ENCODE assay signal across 12 cellular contexts in the genomic region with DNA sequence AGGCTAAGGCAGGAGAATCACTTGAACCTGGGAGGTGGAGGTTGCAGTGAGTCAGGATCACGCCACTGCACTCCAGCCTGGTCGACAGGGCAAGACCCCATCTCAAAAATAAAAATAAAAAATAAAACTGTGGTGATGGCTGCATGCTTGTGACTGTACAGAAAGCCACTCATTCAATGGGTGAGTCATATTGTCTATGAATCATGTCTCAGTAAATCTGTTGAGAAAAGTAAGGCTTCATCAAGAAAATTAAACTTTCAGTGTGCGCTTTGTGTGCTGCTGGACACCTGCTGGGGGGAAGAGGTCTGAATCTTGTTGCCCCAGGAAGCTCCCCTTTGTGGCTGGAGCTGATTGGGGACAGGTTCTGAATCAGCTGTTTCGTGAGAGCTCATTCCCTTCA. TPM values are rescaled to one million over a fixed set of nuclear protein-coding genes. Genes with fewer than 3 reads are reported as not detected.
DNase-seq lines count a peak whose midpoint lies in the region; ATAC-seq and TF ChIP-seq lines count a peak whose summit lies in the region.
"Had no signal": no experiment of that assay in that cellular context is flagged by ENCODE, and none has a peak within 500 bp of the region (broad histone marks: within the 10 kb centered on the region; RNA-seq: fewer than 3 reads in every experiment).

No MANE protein-coding gene starts in this region.

- no peaks in the 10 kb centered on the region for H3K4me1 ChIP-seq in A673 (ENCODE audit: insufficient read depth, low read length, poor library complexity, severe bottlenecking)
- H3K4me1 ChIP-seq: prostate gland had no signal

- no peak overlapping the region for H3K4me3 ChIP-seq in A673 (ENCODE audit: low read depth, low read length, poor library complexity, severe bottlenecking)
- no peak overlapping the region for H3K4me3 ChIP-seq in fibroblast of mammary gland (ENCODE audit: control insufficient read depth, low read depth, low read length)
- H3K4me3 ChIP-seq: GM12878, prostate gland had no signal

- DNase-seq in A673 (ENCODE audit: low spot score) (peak; percentile 42), GM03348 (ENCODE audit: low spot score) (peak; percentile 45), fibroblast of mammary gland (ENCODE audit: low read depth) (peak; percentile 75), NCI-H1105 treated with DMSO at 0.1 percent for 48 hours (lab: John Stamatoyannopoulos, UW) (no peak), NCI-H1436 (lab: John Stamatoyannopoulos, UW) (no peak)
- DNase-seq: activated CD8-positive, alpha-beta memory T cell treated with anti-CD3 and anti-CD28 coated beads, Interleukin-2, amount 50 U/mL, for 48 hours; NCI-H2029 had no signal

- intact Hi-C loops in A673 (cut with micrococcal nuclease; ENCODE audit: unreplicated experiment) = no loop called here

- ATAC-seq in SK-N-SH treated with all-trans-retinoic acid at 6 μM for 48 hours = peak; percentile 71
- no peak for ATAC-seq in GM21367 (IDR thresholded peaks at IDR 0.05; ENCODE audit: unreplicated experiment)
- no peak for ATAC-seq in HG02610 (IDR thresholded peaks at IDR 0.05; ENCODE audit: unreplicated experiment)
- ATAC-seq: GM12878 had no signal

- CTCF ChIA-PET in A673 (lab: Charles Lee) = no interaction called here

- TF ChIP-seq CTCF in A673 (conservative IDR thresholded peaks at IDR 0.05; ENCODE audit: low read depth, low read length) (no peak), fibroblast of mammary gland (conservative IDR thresholded peaks at IDR 0.05; ENCODE audit: control insufficient read depth, insufficient read depth, low read depth, low read length) (no peak)

- H3K9me3 ChIP-seq in A673 (ENCODE audit: low read depth, low read length, poor library complexity, severe bottlenecking) = no peaks in the 10 kb centered on the region
- H3K9me3 ChIP-seq: prostate gland had no signal

- no peak overlapping the region for H3K27ac ChIP-seq in A673 (ENCODE audit: low read depth, low read length, poor library complexity, severe bottlenecking)
- H3K27ac ChIP-seq: prostate gland had no signal

- H3K27me3 ChIP-seq in A673 (replicated peaks; ENCODE audit: insufficient read depth, low read depth, low read length, poor library complexity) = no peaks in the 10 kb centered on the region

- no TSS peak for BruUV-seq in A673 (replicated peaks; lab: Mats Ljungman, UMichigan)

- no peaks in the 10 kb centered on the region for H3K36me3 ChIP-seq in A673 (ENCODE audit: insufficient read depth, low read length, poor library complexity, severe bottlenecking)

- POLR2A ChIA-PET in A673 (lab: Charles Lee; ENCODE audit: low non-redundant PET) = no interaction called here

TF ChIP-seq in SK-N-SH treated with all-trans-retinoic acid at 6 μM for 48 hours, 23 proteins besides CTCF, POLR2A, EP300 and RAD21:
- no peak for TF ChIP-seq ZFP3 (CRISPR knock-in tag; IDR thresholded peaks at IDR 0.05)
- no peak for TF ChIP-seq ZFP30 (CRISPR knock-in tag; IDR thresholded peaks at IDR 0.05)
- TF ChIP-seq ARNTL (CRISPR knock-in tag; IDR thresholded peaks at IDR 0.05; ENCODE audit: borderline replicate concordance, low read depth) = no peak
- TF ChIP-seq GLIS3 (CRISPR knock-in tag; IDR thresholded peaks at IDR 0.05) = no peak
- TF ChIP-seq, protein P1, sequence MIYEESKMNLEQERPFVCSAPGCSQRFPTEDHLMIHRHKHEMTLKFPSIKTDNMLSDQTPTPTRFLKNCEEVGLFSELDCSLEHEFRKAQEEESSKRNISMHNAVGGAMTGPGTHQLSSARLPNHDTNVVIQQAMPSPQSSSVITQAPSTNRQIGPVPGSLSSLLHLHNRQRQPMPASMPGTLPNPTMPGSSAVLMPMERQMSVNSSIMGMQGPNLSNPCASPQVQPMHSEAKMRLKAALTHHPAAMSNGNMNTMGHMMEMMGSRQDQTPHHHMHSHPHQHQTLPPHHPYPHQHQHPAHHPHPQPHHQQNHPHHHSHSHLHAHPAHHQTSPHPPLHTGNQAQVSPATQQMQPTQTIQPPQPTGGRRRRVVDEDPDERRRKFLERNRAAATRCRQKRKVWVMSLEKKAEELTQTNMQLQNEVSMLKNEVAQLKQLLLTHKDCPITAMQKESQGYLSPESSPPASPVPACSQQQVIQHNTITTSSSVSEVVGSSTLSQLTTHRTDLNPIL (CRISPR knock-in tag; IDR thresholded peaks at IDR 0.05; ENCODE audit: low read depth) = no peak
- TF ChIP-seq, protein P2, sequence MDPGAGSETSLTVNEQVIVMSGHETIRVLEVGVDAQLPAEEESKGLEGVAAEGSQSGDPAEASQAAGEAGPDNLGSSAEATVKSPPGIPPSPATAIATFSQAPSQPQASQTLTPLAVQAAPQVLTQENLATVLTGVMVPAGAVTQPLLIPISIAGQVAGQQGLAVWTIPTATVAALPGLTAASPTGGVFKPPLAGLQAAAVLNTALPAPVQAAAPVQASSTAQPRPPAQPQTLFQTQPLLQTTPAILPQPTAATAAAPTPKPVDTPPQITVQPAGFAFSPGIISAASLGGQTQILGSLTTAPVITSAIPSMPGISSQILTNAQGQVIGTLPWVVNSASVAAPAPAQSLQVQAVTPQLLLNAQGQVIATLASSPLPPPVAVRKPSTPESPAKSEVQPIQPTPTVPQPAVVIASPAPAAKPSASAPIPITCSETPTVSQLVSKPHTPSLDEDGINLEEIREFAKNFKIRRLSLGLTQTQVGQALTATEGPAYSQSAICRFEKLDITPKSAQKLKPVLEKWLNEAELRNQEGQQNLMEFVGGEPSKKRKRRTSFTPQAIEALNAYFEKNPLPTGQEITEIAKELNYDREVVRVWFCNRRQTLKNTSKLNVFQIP (CRISPR knock-in tag; IDR thresholded peaks at IDR 0.05; ENCODE audit: borderline replicate concordance, low read depth) = no peak
- TF ChIP-seq CSDC2 (CRISPR knock-in tag; IDR thresholded peaks at IDR 0.05) = no peak
- TF ChIP-seq, protein P3, sequence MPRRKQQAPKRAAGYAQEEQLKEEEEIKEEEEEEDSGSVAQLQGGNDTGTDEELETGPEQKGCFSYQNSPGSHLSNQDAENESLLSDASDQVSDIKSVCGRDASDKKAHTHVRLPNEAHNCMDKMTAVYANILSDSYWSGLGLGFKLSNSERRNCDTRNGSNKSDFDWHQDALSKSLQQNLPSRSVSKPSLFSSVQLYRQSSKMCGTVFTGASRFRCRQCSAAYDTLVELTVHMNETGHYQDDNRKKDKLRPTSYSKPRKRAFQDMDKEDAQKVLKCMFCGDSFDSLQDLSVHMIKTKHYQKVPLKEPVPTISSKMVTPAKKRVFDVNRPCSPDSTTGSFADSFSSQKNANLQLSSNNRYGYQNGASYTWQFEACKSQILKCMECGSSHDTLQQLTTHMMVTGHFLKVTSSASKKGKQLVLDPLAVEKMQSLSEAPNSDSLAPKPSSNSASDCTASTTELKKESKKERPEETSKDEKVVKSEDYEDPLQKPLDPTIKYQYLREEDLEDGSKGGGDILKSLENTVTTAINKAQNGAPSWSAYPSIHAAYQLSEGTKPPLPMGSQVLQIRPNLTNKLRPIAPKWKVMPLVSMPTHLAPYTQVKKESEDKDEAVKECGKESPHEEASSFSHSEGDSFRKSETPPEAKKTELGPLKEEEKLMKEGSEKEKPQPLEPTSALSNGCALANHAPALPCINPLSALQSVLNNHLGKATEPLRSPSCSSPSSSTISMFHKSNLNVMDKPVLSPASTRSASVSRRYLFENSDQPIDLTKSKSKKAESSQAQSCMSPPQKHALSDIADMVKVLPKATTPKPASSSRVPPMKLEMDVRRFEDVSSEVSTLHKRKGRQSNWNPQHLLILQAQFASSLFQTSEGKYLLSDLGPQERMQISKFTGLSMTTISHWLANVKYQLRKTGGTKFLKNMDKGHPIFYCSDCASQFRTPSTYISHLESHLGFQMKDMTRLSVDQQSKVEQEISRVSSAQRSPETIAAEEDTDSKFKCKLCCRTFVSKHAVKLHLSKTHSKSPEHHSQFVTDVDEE (CRISPR knock-in tag; IDR thresholded peaks at IDR 0.05) = no peak
- TF ChIP-seq RARB (CRISPR knock-in tag; IDR thresholded peaks at IDR 0.05) = no peak
- no peak for TF ChIP-seq BACH2 (CRISPR knock-in tag; IDR thresholded peaks at IDR 0.05; ENCODE audit: borderline replicate concordance)
- TF ChIP-seq ZNF8 (CRISPR knock-in tag; IDR thresholded peaks at IDR 0.05) = no peak
- TF ChIP-seq, protein P4, sequence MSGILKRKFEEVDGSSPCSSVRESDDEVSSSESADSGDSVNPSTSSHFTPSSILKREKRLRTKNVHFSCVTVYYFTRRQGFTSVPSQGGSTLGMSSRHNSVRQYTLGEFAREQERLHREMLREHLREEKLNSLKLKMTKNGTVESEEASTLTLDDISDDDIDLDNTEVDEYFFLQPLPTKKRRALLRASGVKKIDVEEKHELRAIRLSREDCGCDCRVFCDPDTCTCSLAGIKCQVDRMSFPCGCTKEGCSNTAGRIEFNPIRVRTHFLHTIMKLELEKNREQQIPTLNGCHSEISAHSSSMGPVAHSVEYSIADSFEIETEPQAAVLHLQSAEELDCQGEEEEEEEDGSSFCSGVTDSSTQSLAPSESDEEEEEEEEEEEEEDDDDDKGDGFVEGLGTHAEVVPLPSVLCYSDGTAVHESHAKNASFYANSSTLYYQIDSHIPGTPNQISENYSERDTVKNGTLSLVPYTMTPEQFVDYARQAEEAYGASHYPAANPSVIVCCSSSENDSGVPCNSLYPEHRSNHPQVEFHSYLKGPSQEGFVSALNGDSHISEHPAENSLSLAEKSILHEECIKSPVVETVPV (CRISPR knock-in tag; IDR thresholded peaks at IDR 0.05) = no peak
- TF ChIP-seq PPARA (CRISPR knock-in tag; IDR thresholded peaks at IDR 0.05; ENCODE audit: borderline replicate concordance) = no peak
- no peak for TF ChIP-seq TCF4 (CRISPR knock-in tag; IDR thresholded peaks at IDR 0.05; ENCODE audit: borderline replicate concordance)
- TF ChIP-seq ESRRG (CRISPR knock-in tag; IDR thresholded peaks at IDR 0.05) = no peak
- no peak for TF ChIP-seq SNAI2 (CRISPR knock-in tag; IDR thresholded peaks at IDR 0.05)
- TF ChIP-seq, protein P5, sequence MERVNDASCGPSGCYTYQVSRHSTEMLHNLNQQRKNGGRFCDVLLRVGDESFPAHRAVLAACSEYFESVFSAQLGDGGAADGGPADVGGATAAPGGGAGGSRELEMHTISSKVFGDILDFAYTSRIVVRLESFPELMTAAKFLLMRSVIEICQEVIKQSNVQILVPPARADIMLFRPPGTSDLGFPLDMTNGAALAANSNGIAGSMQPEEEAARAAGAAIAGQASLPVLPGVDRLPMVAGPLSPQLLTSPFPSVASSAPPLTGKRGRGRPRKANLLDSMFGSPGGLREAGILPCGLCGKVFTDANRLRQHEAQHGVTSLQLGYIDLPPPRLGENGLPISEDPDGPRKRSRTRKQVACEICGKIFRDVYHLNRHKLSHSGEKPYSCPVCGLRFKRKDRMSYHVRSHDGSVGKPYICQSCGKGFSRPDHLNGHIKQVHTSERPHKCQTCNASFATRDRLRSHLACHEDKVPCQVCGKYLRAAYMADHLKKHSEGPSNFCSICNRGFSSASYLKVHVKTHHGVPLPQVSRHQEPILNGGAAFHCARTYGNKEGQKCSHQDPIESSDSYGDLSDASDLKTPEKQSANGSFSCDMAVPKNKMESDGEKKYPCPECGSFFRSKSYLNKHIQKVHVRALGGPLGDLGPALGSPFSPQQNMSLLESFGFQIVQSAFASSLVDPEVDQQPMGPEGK (CRISPR knock-in tag; IDR thresholded peaks at IDR 0.05; ENCODE audit: borderline replicate concordance) = no peak
- TF ChIP-seq ZC3H10 (CRISPR knock-in tag; IDR thresholded peaks at IDR 0.05) = no peak
- TF ChIP-seq ZNF70 (CRISPR knock-in tag; IDR thresholded peaks at IDR 0.05) = no peak

RNA-seq across cellular contexts. Expression of a gene that starts 11.3 kb away (rescaled TPM):
- total RNA-seq in A673 (2021) = 22.9 and 25.2 TPM in 2 replicates

Comparison
In these comparisons a context has a peak if more than half of its experiments do, and no peak if none do; other contexts are left out.
1. DNase-seq: peak in A673 (single experiment), GM03348 (single experiment) and fibroblast of mammary gland (single experiment); none in NCI-H1105 treated with DMSO at 0.1 percent for 48 hours (single experiment) and NCI-H1436 (single experiment).